In genomic region chr1:160681067-160681890, GRCh38 we compare ENCODE assay signal across 8 cellular contexts. TPM values are rescaled to one million over a fixed set of nuclear protein-coding genes. Genes with fewer than 3 reads are reported as not detected.
DNase-seq lines count a peak whose midpoint lies in the region; ATAC-seq and TF ChIP-seq lines count a peak whose summit lies in the region.

No MANE protein-coding gene starts in this region.

- H3K27ac ChIP-seq in esophagus squamous epithelium (no peak overlapping the region), neutrophil (peak overlapping the region; percentile 31)

- H3K4me3 ChIP-seq in NT2/D1 (ENCODE audit: insufficient read length, low read depth) (no peak overlapping the region), esophagus squamous epithelium (no peak overlapping the region), neutrophil (ENCODE audit: low read depth in 1 of 2, low read length in 1 of 2) (no peak overlapping the region)

- peaks cover 28% of the 10 kb centered on the region for H3K27me3 Mint-ChIP-seq in type B pancreatic cell

- TF ChIP-seq POLR2A in esophagus squamous epithelium (IDR thresholded peaks at IDR 0.05): no peak

- no peaks in the 10 kb centered on the region for H3K27me3 ChIP-seq in NT2/D1 (ENCODE audit: insufficient read depth, insufficient read length)
- H3K27me3 ChIP-seq in esophagus squamous epithelium: peaks cover 0 to 11% (median 0%) of the 10 kb centered on the region in 4 donors
- no peaks in the 10 kb centered on the region for H3K27me3 ChIP-seq in neutrophil

- H3K36me3 Mint-ChIP-seq in type B pancreatic cell: no peaks in the 10 kb centered on the region

- intact Hi-C loops in esophagus squamous epithelium (cut with DNase I): no loop called here

- H3K27ac Mint-ChIP-seq in type B pancreatic cell: peak overlapping the region; percentile 10

- H3K36me3 ChIP-seq in NT2/D1 (ENCODE audit: insufficient read depth, insufficient read length, low read length) (no peaks in the 10 kb centered on the region), esophagus squamous epithelium (peaks cover 0 to 3% (median 0%) of the 10 kb centered on the region in 3 donors), neutrophil (peaks cover 51% of the 10 kb centered on the region)

- TF ChIP-seq CTCF in GM10266 (IDR thresholded peaks at IDR 0.05; ENCODE audit: control insufficient read depth, insufficient read depth, low read depth, missing control alignments) (peak; percentile 94), esophagus squamous epithelium (IDR thresholded peaks at IDR 0.05) (peak; percentile 61 to 95 (median 86)), neutrophil (IDR thresholded peaks at IDR 0.05) (peak; percentile 89), type B pancreatic cell (conservative IDR thresholded peaks at IDR 0.05) (peak; percentile 75)

- DNase-seq in GM10266 (ENCODE audit: extremely low spot score) (peak; percentile 46), NT2/D1 (ENCODE audit: low read depth, low spot score) (peak; percentile 98), esophagus squamous epithelium (lab: John Stamatoyannopoulos, UW) (peak; percentile 44), type B pancreatic cell (ENCODE audit: extremely low spot score, unreplicated experiment) (no peak)
- DNase-seq in activated CD8-positive, alpha-beta memory T cell treated with anti-CD3 and anti-CD28 coated beads for 48 hours (ENCODE audit: low read depth in 2 of 3, low spot score in 2 of 3): peak; percentile 57 to 80 (median 65)

- H3K9ac ChIP-seq in NT2/D1 (ENCODE audit: insufficient read length, low read depth): no peak overlapping the region

- peak; percentile 47 for ATAC-seq in HG02973 (IDR thresholded peaks at IDR 0.05; ENCODE audit: unreplicated experiment)
- ATAC-seq in HG03025 (IDR thresholded peaks at IDR 0.05; ENCODE audit: low FRiP score, unreplicated experiment): no peak

- H3K4me1 ChIP-seq in NT2/D1 (ENCODE audit: insufficient read depth, insufficient read length) (peaks cover 2% of the 10 kb centered on the region), esophagus squamous epithelium (peaks cover 7 to 24% (median 8%) of the 10 kb centered on the region in 3 donors), neutrophil (ENCODE audit: control insufficient read depth in 1 of 2, insufficient read depth in 1 of 2, low read depth in 1 of 2, low read length in 1 of 2) (peaks cover 50 to 53% of the 10 kb centered on the region in 2 experiments)

- no peaks in the 10 kb centered on the region; the same call in 1 of the 2 replicates for H3K9me3 ChIP-seq in NT2/D1 (ENCODE audit: insufficient read depth, low read length)
- H3K9me3 ChIP-seq in esophagus squamous epithelium: no peaks in the 10 kb centered on the region
- H3K9me3 ChIP-seq in neutrophil: no peaks in the 10 kb centered on the region

- no peak overlapping the region for H3K4me3 Mint-ChIP-seq in type B pancreatic cell

- peaks cover 7% of the 10 kb centered on the region for H3K9me3 Mint-ChIP-seq in type B pancreatic cell

- 29 to 56% methylated on average over 5 to 8 of the region's 10 CpGs for WGBS in esophagus squamous epithelium, 2 donors

- H3K4me1 Mint-ChIP-seq in type B pancreatic cell (ENCODE audit: unreplicated experiment): no peaks in the 10 kb centered on the region

RNA-seq across cellular contexts. Expression of gene CD48, which starts 30.3 kb away (rescaled TPM):
- 10 to 100 TPM in 1 of 4 donors, 1 to 10 TPM in 3; 1.1 to 13.7 (median 5.3) TPM for total RNA-seq in esophagus squamous epithelium
- total RNA-seq in type B pancreatic cell (ENCODE audit: low replicate concordance): 0.57 TPM in 1 of 2 replicates, not detected in the other

RNA-seq across cellular contexts. Expression of gene SLAMF1, which starts 34.4 kb away (rescaled TPM):
- total RNA-seq in esophagus squamous epithelium: 1 to 10 TPM in 3 of 4 donors, not detected in 1; 1.1 to 2.2 (median 1.7) TPM
- not detected in 2 replicates for total RNA-seq in type B pancreatic cell (ENCODE audit: low replicate concordance)

RNA-seq across cellular contexts. Expression of gene SLAMF7, which starts 57.8 kb away (rescaled TPM):
- total RNA-seq in esophagus squamous epithelium (1 to 10 TPM; 1.8 to 3.2 (median 2.3) TPM), type B pancreatic cell (ENCODE audit: low replicate concordance) (0.45 and 0.48 TPM in 2 replicates)
